Comparison of ENCODE assay signal across 1 cellular context in genomic region chr12:19963972-19964371, GRCh38.
TF ChIP-seq lines count a peak whose summit lies in the region.

No MANE protein-coding gene starts in this region.

TF ChIP-seq in GM23338, 12 proteins besides CTCF, POLR2A, EP300 and RAD21 (continued from another document):
- TF ChIP-seq ZNF462 (CRISPR knock-in tag; IDR thresholded peaks at IDR 0.05) = no peak
- no peak for TF ChIP-seq CREB1 (CRISPR knock-in tag; IDR thresholded peaks at IDR 0.05; ENCODE audit: low read depth)
- no peak for TF ChIP-seq REST (IDR thresholded peaks at IDR 0.05; ENCODE audit: unreplicated experiment)
